In genomic region chr11:24496371-24496727, GRCh38 we compare ENCODE assay signal across 13 cellular contexts. TPM values are rescaled to one million over a fixed set of nuclear protein-coding genes. Genes with fewer than 3 reads are reported as not detected.
DNase-seq lines count a peak whose midpoint lies in the region; ATAC-seq and TF ChIP-seq lines count a peak whose summit lies in the region.
"Had no signal": no experiment of that assay in that cellular context is flagged by ENCODE, and none has a peak within 500 bp of the region (broad histone marks: within the 10 kb centered on the region; RNA-seq: fewer than 3 reads in every experiment).

No MANE protein-coding gene starts in this region.

- H3K4me3 ChIP-seq in cardiac muscle cell (peak overlapping the region; percentile 38), coronary artery (peak overlapping the region; percentile 64), mesenchymal stem cell (ENCODE audit: insufficient read depth in 1 of 2, low read depth in 1 of 2, low read length in 2 of 2) (peak overlapping the region; percentile 54 to 82), upper lobe of left lung (peak overlapping the region in 3 of 4 donors; percentile 34 to 45 (median 42)), uterus (peak overlapping the region in 1 of 2 donors; percentile 9)
- H3K4me3 ChIP-seq: BLaER1 treated with 17β-estradiol and CSF1 and Interleukin-3, amounts not matched to agents 10 nM and 100 nM; K562 had no signal

- H3K9me3 ChIP-seq in cardiac muscle cell (ENCODE audit: low read depth) (no peaks in the 10 kb centered on the region), mesenchymal stem cell (ENCODE audit: control insufficient read depth, low read length) (no peaks in the 10 kb centered on the region), upper lobe of left lung (no peaks in the 10 kb centered on the region), uterus (no peaks in the 10 kb centered on the region)
- H3K9me3 ChIP-seq: neutrophil had no signal

- DNase-seq in cardiac muscle cell (ENCODE audit: low read depth in 1 of 2, low spot score in 1 of 2), result peak in 1 of 2 donors; percentile 15
- no peak for DNase-seq in left ventricle myocardium superior
- DNase-seq in coronary artery (ENCODE audit: low spot score), result no peak
- DNase-seq in mesenchymal stem cell, result no peak
- DNase-seq in upper lobe of left lung, result no peak
- DNase-seq in uterus, result no peak
- DNase-seq in activated CD4-positive, alpha-beta T cell treated with anti-CD3 and anti-CD28 coated beads, Interleukin-2, amount 50 U/mL, for 4 hours, result no peak

- H4K8ac ChIP-seq in mesenchymal stem cell (ENCODE audit: low read length), result no peak overlapping the region

- no peak overlapping the region for H2BK5ac ChIP-seq in mesenchymal stem cell (ENCODE audit: low read depth, low read length, poor library complexity, severe bottlenecking)

- no peak overlapping the region for H2AK5ac ChIP-seq in mesenchymal stem cell (ENCODE audit: low read length, severe bottlenecking)

- TF ChIP-seq CTCF in cardiac muscle cell (IDR thresholded peaks at IDR 0.05; ENCODE audit: low read depth, low read length) (no peak), coronary artery (IDR thresholded peaks at IDR 0.05) (no peak), upper lobe of left lung (IDR thresholded peaks at IDR 0.05) (no peak), uterus (IDR thresholded peaks at IDR 0.05) (no peak)

- H3K36me3 ChIP-seq in cardiac muscle cell, result no peaks in the 10 kb centered on the region
- H3K36me3 ChIP-seq in mesenchymal stem cell (ENCODE audit: control insufficient read depth in 1 of 2, insufficient read depth in 2 of 2, low read depth in 1 of 2, low read length in 2 of 2), result no peaks in the 10 kb centered on the region
- no peaks in the 10 kb centered on the region for H3K36me3 ChIP-seq in upper lobe of left lung
- H3K36me3 ChIP-seq in uterus, result no peaks in the 10 kb centered on the region
- H3K36me3 ChIP-seq: BLaER1 treated with 17β-estradiol and CSF1 and Interleukin-3, amounts not matched to agents 10 nM and 100 nM; neutrophil had no signal

- H3K79me1 ChIP-seq in mesenchymal stem cell (replicated peaks; ENCODE audit: low read length, poor library complexity, severe bottlenecking), result no peaks in the 10 kb centered on the region

- H3K23ac ChIP-seq in mesenchymal stem cell (ENCODE audit: low read length in 2 of 2), result no peak overlapping the region

- 3% methylated on average over 13 of the region's 13 CpGs for WGBS in mesenchymal stem cell
- 6 to 12% methylated on average over 13 of the region's 13 CpGs for WGBS in upper lobe of left lung, 2 donors

- H3K27ac ChIP-seq in cardiac muscle cell (no peak overlapping the region), coronary artery (no peak overlapping the region), mesenchymal stem cell (ENCODE audit: low read length, poor library complexity, severe bottlenecking) (no peak overlapping the region), upper lobe of left lung (no peak overlapping the region), uterus (no peak overlapping the region)
- H3K27ac ChIP-seq: BLaER1 treated with 17β-estradiol and CSF1 and Interleukin-3, amounts not matched to agents 10 nM and 100 nM; neutrophil had no signal

- H3K9ac ChIP-seq in mesenchymal stem cell (ENCODE audit: low read length), result peak overlapping the region; percentile 50
- H3K9ac ChIP-seq: BLaER1 treated with 17β-estradiol and CSF1 and Interleukin-3, amounts not matched to agents 10 nM and 100 nM had no signal

- H4K91ac ChIP-seq in mesenchymal stem cell (ENCODE audit: low read length), result no peak overlapping the region

- H3K4me1 ChIP-seq in cardiac muscle cell (ENCODE audit: low read depth), result no peaks in the 10 kb centered on the region
- peaks cover 4% of the 10 kb centered on the region for H3K4me1 ChIP-seq in mesenchymal stem cell (ENCODE audit: control insufficient read depth, insufficient read depth, low read depth, low read length)
- H3K4me1 ChIP-seq in upper lobe of left lung, result peaks cover 0 to 13% (median 2%) of the 10 kb centered on the region in 4 donors
- H3K4me1 ChIP-seq in uterus, result no peaks in the 10 kb centered on the region
- H3K4me1 ChIP-seq: BLaER1 treated with 17β-estradiol and CSF1 and Interleukin-3, amounts not matched to agents 10 nM and 100 nM had no signal

- peak overlapping the region; percentile 96 for H3K4me2 ChIP-seq in mesenchymal stem cell (ENCODE audit: low read length, poor library complexity, severe bottlenecking)
- H3K4me2 ChIP-seq: BLaER1 treated with 17β-estradiol and CSF1 and Interleukin-3, amounts not matched to agents 10 nM and 100 nM had no signal

- no peak overlapping the region for H2BK12ac ChIP-seq in mesenchymal stem cell (ENCODE audit: low read length in 2 of 2)

- TF ChIP-seq POLR2A in upper lobe of left lung (IDR thresholded peaks at IDR 0.05), result no peak
- TF ChIP-seq POLR2A in uterus (IDR thresholded peaks at IDR 0.05), result no peak

- intact Hi-C loops in left ventricle myocardium superior (cut with micrococcal nuclease), result no loop called here
- intact Hi-C loops in uterus (cut with DNase I; ENCODE audit: low total_unique reads), result no loop called here

- H3K18ac ChIP-seq in mesenchymal stem cell (ENCODE audit: low read depth in 1 of 2, low read length in 2 of 2), result no peak overlapping the region

- H3K4ac ChIP-seq in mesenchymal stem cell (ENCODE audit: low read depth in 1 of 2, low read length in 2 of 2), result no peak overlapping the region

- peaks cover 92% of the 10 kb centered on the region for H3K27me3 ChIP-seq in cardiac muscle cell
- H3K27me3 ChIP-seq in mesenchymal stem cell (ENCODE audit: control insufficient read depth in 1 of 2, insufficient read depth in 1 of 2, low read length in 2 of 2), result peaks cover 10 to 35% of the 10 kb centered on the region in 2 experiments
- H3K27me3 ChIP-seq in upper lobe of left lung, result no peaks in the 10 kb centered on the region
- H3K27me3 ChIP-seq in uterus, result no peaks in the 10 kb centered on the region
- H3K27me3 ChIP-seq: BLaER1 treated with 17β-estradiol and CSF1 and Interleukin-3, amounts not matched to agents 10 nM and 100 nM had no signal

- no peak overlapping the region for H2BK15ac ChIP-seq in mesenchymal stem cell (ENCODE audit: low read depth, poor library complexity, severe bottlenecking)

- H2BK120ac ChIP-seq in mesenchymal stem cell (ENCODE audit: low read depth, low read length), result no peak overlapping the region

- no peak overlapping the region for H3K14ac ChIP-seq in mesenchymal stem cell (ENCODE audit: low read length in 2 of 2)

- H2AFZ ChIP-seq in mesenchymal stem cell (ENCODE audit: low read depth, low read length), result no peak overlapping the region

- TF ChIP-seq EP300 in upper lobe of left lung (IDR thresholded peaks at IDR 0.05), result no peak

- no peak for ATAC-seq in left ventricle myocardium superior
- peak in 1 of 2 donors; percentile 18 for ATAC-seq in upper lobe of left lung (ENCODE audit: low FRiP score in 2 of 2)
- ATAC-seq in HG03196 (IDR thresholded peaks at IDR 0.05; ENCODE audit: unreplicated experiment), result no peak
- ATAC-seq: HCT116, K562 had no signal

RNA-seq across cellular contexts. Expression of gene LUZP2, which starts 0.5 kb away (rescaled TPM):
- 0.07 TPM in 1 of 2 replicates, not detected in the other for total RNA-seq in cardiac muscle cell
- polyA plus RNA-seq in cardiac muscle cell, result not detected in 2 replicates
- total RNA-seq in left ventricle myocardium superior, result not detected
- polyA plus RNA-seq in mesenchymal stem cell (2013, experiment 1 of 2), result 0.41 TPM
- polyA plus RNA-seq in mesenchymal stem cell (2013, experiment 2 of 2), result 0.26 TPM
- total RNA-seq in upper lobe of left lung, result under 1 TPM in 3 of 6 donors, not detected in 3; 0.20 to 0.46 (median 0.23) TPM
- 10 to 100 TPM in 1 of 4 donors, under 1 TPM in 1, not detected in 2; 0.24 to 13.8 TPM for total RNA-seq in uterus
- total RNA-seq: K562, RPMI7951 had no signal
- polyA plus RNA-seq: K562 had no signal
